In the genomic region with DNA sequence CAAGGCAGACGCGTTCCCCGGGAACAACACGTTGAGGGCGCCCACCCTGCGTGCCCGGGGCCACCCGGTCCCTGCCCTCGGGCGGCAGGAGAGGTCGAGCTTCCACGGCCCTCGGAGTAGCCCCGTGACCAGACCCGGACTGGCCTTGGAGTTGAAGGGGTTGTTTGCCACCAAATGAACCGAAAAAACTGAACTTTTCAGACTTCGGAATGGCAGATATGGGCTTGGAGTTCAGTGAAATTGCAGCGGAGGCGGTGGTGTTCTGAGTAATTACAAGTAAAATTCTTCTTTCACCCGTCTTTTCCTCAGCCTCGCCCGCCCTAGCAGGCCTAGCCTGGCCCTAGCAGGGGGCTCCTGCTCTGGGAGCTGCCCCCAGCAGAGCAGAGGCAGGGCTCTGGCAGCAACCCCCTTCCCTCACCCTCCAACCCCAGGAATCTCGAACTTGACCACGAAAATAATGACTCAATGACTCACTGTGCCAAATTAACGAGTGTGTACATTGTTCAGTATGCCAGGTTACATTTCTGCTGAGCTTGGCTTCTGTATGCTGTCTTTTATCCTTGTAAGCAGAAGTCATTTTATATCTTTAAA, we compare ENCODE assay signal across 8 cellular contexts. TPM values are rescaled to one million over a fixed set of nuclear protein-coding genes. Genes with fewer than 3 reads are reported as not detected.
DNase-seq lines count a peak whose midpoint lies in the region; ATAC-seq and TF ChIP-seq lines count a peak whose summit lies in the region.

No MANE protein-coding gene starts in this region.

- H3K4me3 ChIP-seq in AG10803 (ENCODE audit: low read length) (peak overlapping the region; percentile 34), HL-60 (replicated peaks; ENCODE audit: insufficient read depth, low read length) (0 out of 2 replicates have a peak overlapping the region, but pooled peaks have one; percentile 27), iPS-11a (ENCODE audit: low read depth, low read length) (peak overlapping the region; percentile 47)

- no peak overlapping the region for H3K27ac ChIP-seq in HL-60 (replicated peaks)

- DNase-seq in AG10803 (ENCODE audit: low read depth) (peak; percentile 70), HL-60 (ENCODE audit: low read depth in 1 of 2, low spot score in 1 of 2) (no peak)
- no peak for DNase-seq in activated T-helper 2 cell treated with anti-CD3 and anti-CD28 coated beads, Interferon-gamma antibody, Interleukin-2, Interleukin-4, amounts not matched to agents 10 μg/mL and 5 μg/mL and 100 μg/mL, durations not matched to agents 14 hours and 24 hours and 36 hours (ENCODE audit: low spot score)
- no peak for DNase-seq in stimulated activated effector memory CD8-positive, alpha-beta T cell treated with anti-CD3 and anti-CD28 coated beads, Interleukin-12 subunit alpha, Interleukin-12 subunit beta, amount 100 ng/mL, for 72 hours (ENCODE audit: low spot score in 2 of 2)

- TF ChIP-seq CTCF in AG10803 (conservative IDR thresholded peaks at IDR 0.05; ENCODE audit: low read length) (0 out of 2 replicates have a peak, but pooled peaks have one; percentile 3), HL-60 (IDR thresholded peaks at IDR 0.05; ENCODE audit: insufficient read depth, low read length) (no peak)

- no peaks in the 10 kb centered on the region for H3K9me3 Mint-ChIP-seq in activated T-helper 2 cell treated with anti-CD3 and anti-CD28 coated beads, Interferon-gamma antibody, Interleukin-2, Interleukin-4, amounts not matched to agents 10 μg/mL and 5 μg/mL and 100 μg/mL, durations not matched to agents 14 hours and 24 hours and 36 hours
- H3K9me3 Mint-ChIP-seq in stimulated activated effector memory CD8-positive, alpha-beta T cell treated with anti-CD3 and anti-CD28 coated beads, Interleukin-12 subunit alpha, Interleukin-12 subunit beta, amount 100 ng/mL, for 72 hours, result no peaks in the 10 kb centered on the region

- intact Hi-C loops in activated T-helper 2 cell treated with anti-CD3 and anti-CD28 coated beads, Interferon-gamma antibody, Interleukin-2, Interleukin-4, amounts not matched to agents 10 μg/mL and 5 μg/mL and 100 μg/mL, durations not matched to agents 14 hours and 24 hours and 36 hours (cut with micrococcal nuclease), result no loop called here

- H3K27ac Mint-ChIP-seq in activated T-helper 2 cell treated with anti-CD3 and anti-CD28 coated beads, Interferon-gamma antibody, Interleukin-2, Interleukin-4, amounts not matched to agents 10 μg/mL and 5 μg/mL and 100 μg/mL, durations not matched to agents 14 hours and 24 hours and 36 hours, result no peak overlapping the region
- H3K27ac Mint-ChIP-seq in stimulated activated effector memory CD8-positive, alpha-beta T cell treated with anti-CD3 and anti-CD28 coated beads, Interleukin-12 subunit alpha, Interleukin-12 subunit beta, amount 100 ng/mL, for 72 hours, result no peak overlapping the region

- H3K36me3 Mint-ChIP-seq in activated T-helper 2 cell treated with anti-CD3 and anti-CD28 coated beads, Interferon-gamma antibody, Interleukin-2, Interleukin-4, amounts not matched to agents 10 μg/mL and 5 μg/mL and 100 μg/mL, durations not matched to agents 14 hours and 24 hours and 36 hours (ENCODE audit: low read depth), result no peaks in the 10 kb centered on the region
- peaks cover 6% of the 10 kb centered on the region for H3K36me3 Mint-ChIP-seq in stimulated activated effector memory CD8-positive, alpha-beta T cell treated with anti-CD3 and anti-CD28 coated beads, Interleukin-12 subunit alpha, Interleukin-12 subunit beta, amount 100 ng/mL, for 72 hours

- peaks cover 14% of the 10 kb centered on the region for H3K27me3 ChIP-seq in HL-60 (ENCODE audit: insufficient read depth, poor library complexity, severe bottlenecking)

- ATAC-seq in stimulated activated effector memory CD8-positive, alpha-beta T cell treated with anti-CD3 and anti-CD28 coated beads, Interleukin-12 subunit alpha, Interleukin-12 subunit beta, amount 100 ng/mL, for 72 hours, result peak; percentile 29
- no peak for ATAC-seq in GM19324 (IDR thresholded peaks at IDR 0.05; ENCODE audit: low FRiP score, unreplicated experiment)
- no peak for ATAC-seq in GM18520 (IDR thresholded peaks at IDR 0.05; ENCODE audit: unreplicated experiment)
- ATAC-seq in GM19328 (IDR thresholded peaks at IDR 0.05; ENCODE audit: unreplicated experiment), result no peak

- peak overlapping the region; percentile 19 for H3K4me3 Mint-ChIP-seq in activated T-helper 2 cell treated with anti-CD3 and anti-CD28 coated beads, Interferon-gamma antibody, Interleukin-2, Interleukin-4, amounts not matched to agents 10 μg/mL and 5 μg/mL and 100 μg/mL, durations not matched to agents 14 hours and 24 hours and 36 hours (ENCODE audit: low read depth)
- peak overlapping the region; percentile 47 for H3K4me3 Mint-ChIP-seq in stimulated activated effector memory CD8-positive, alpha-beta T cell treated with anti-CD3 and anti-CD28 coated beads, Interleukin-12 subunit alpha, Interleukin-12 subunit beta, amount 100 ng/mL, for 72 hours

- peaks cover 19% of the 10 kb centered on the region for H3K4me1 Mint-ChIP-seq in activated T-helper 2 cell treated with anti-CD3 and anti-CD28 coated beads, Interferon-gamma antibody, Interleukin-2, Interleukin-4, amounts not matched to agents 10 μg/mL and 5 μg/mL and 100 μg/mL, durations not matched to agents 14 hours and 24 hours and 36 hours (ENCODE audit: low read depth)
- peaks cover 40% of the 10 kb centered on the region for H3K4me1 Mint-ChIP-seq in stimulated activated effector memory CD8-positive, alpha-beta T cell treated with anti-CD3 and anti-CD28 coated beads, Interleukin-12 subunit alpha, Interleukin-12 subunit beta, amount 100 ng/mL, for 72 hours

- peaks cover 78% of the 10 kb centered on the region for H3K27me3 Mint-ChIP-seq in activated T-helper 2 cell treated with anti-CD3 and anti-CD28 coated beads, Interferon-gamma antibody, Interleukin-2, Interleukin-4, amounts not matched to agents 10 μg/mL and 5 μg/mL and 100 μg/mL, durations not matched to agents 14 hours and 24 hours and 36 hours (ENCODE audit: low read depth)

RNA-seq across cellular contexts. Expression of a gene that starts 1.1 kb away (rescaled TPM):
- 0.67 and 0.75 TPM in 2 replicates for total RNA-seq in activated T-helper 2 cell treated with anti-CD3 and anti-CD28 coated beads, Interferon-gamma antibody, Interleukin-2, Interleukin-4, amounts not matched to agents 10 μg/mL and 5 μg/mL and 100 μg/mL, durations not matched to agents 14 hours and 24 hours and 36 hours
